4 cellular contexts compared by ENCODE assay signal in genomic region chr17:61644800-61645774, GRCh38.
TF ChIP-seq lines count a peak whose summit lies in the region.

No MANE protein-coding gene starts in this region.

TF ChIP-seq in SK-N-SH, 30 proteins besides CTCF, POLR2A, EP300 and RAD21 (continues in another document):
- no peak for TF ChIP-seq FOXJ3 (CRISPR knock-in tag; IDR thresholded peaks at IDR 0.05)
- no peak for TF ChIP-seq JUND (IDR thresholded peaks at IDR 0.05)
- TF ChIP-seq ZBTB33 (IDR thresholded peaks at IDR 0.05; ENCODE audit: borderline replicate concordance, low read depth) = no peak
- no peak for TF ChIP-seq IRF3 (IDR thresholded peaks at IDR 0.05; ENCODE audit: low read depth, low read length)
- no peak for TF ChIP-seq RXRA (IDR thresholded peaks at IDR 0.05; ENCODE audit: borderline replicate concordance, low read depth)
- no peak for TF ChIP-seq ELF1 (IDR thresholded peaks at IDR 0.05)
- no peak for TF ChIP-seq USF2 (IDR thresholded peaks at IDR 0.05; ENCODE audit: borderline replicate concordance, low read depth, low read length)
- TF ChIP-seq YY1 (IDR thresholded peaks at IDR 0.05; ENCODE audit: low read depth) = no peak
- no peak for TF ChIP-seq RCOR1 (IDR thresholded peaks at IDR 0.05; ENCODE audit: low read length)
- TF ChIP-seq USF1 (IDR thresholded peaks at IDR 0.05; ENCODE audit: borderline replicate concordance, low read depth) = no peak

TF ChIP-seq in SK-N-SH treated with all-trans-retinoic acid at 6 μM for 48 hours, 23 proteins besides CTCF, POLR2A, EP300 and RAD21:
- TF ChIP-seq SNAI2 (CRISPR knock-in tag; IDR thresholded peaks at IDR 0.05) (no peak), CREB5 (CRISPR knock-in tag; IDR thresholded peaks at IDR 0.05; ENCODE audit: low read depth) (no peak), TOX (CRISPR knock-in tag; IDR thresholded peaks at IDR 0.05; ENCODE audit: borderline replicate concordance) (no peak), PATZ1 (CRISPR knock-in tag; IDR thresholded peaks at IDR 0.05; ENCODE audit: borderline replicate concordance) (no peak), RARB (CRISPR knock-in tag; IDR thresholded peaks at IDR 0.05) (no peak), ZFP30 (CRISPR knock-in tag; IDR thresholded peaks at IDR 0.05) (no peak)

TF ChIP-seq in IMR-90, 13 proteins besides CTCF, POLR2A, EP300 and RAD21:
- TF ChIP-seq USF2 (IDR thresholded peaks at IDR 0.05; ENCODE audit: low read depth, low read length) = no peak
- TF ChIP-seq SMC3 (IDR thresholded peaks at IDR 0.05; ENCODE audit: low read depth, low read length) = no peak
- no peak for TF ChIP-seq BHLHE40 (IDR thresholded peaks at IDR 0.05; ENCODE audit: low read depth, low read length)
- no peak for TF ChIP-seq ELK1 (IDR thresholded peaks at IDR 0.05; ENCODE audit: borderline replicate concordance, low read depth, low read length)
- TF ChIP-seq RFX5 (IDR thresholded peaks at IDR 0.05; ENCODE audit: low read depth, low read length) = no peak
- no peak for TF ChIP-seq NFE2L2 (IDR thresholded peaks at IDR 0.05; ENCODE audit: low read depth, low read length)
- no peak for TF ChIP-seq CHD1 (IDR thresholded peaks at IDR 0.05; ENCODE audit: low read depth, low read length)
- TF ChIP-seq MXI1 (IDR thresholded peaks at IDR 0.05; ENCODE audit: borderline replicate concordance, low read depth, low read length) = no peak
- no peak for TF ChIP-seq MAFK (IDR thresholded peaks at IDR 0.05; ENCODE audit: low read depth, low read length)
- no peak for TF ChIP-seq CEBPB (IDR thresholded peaks at IDR 0.05; ENCODE audit: low read depth, low read length)
- no peak for TF ChIP-seq RCOR1 (IDR thresholded peaks at IDR 0.05; ENCODE audit: insufficient replicate concordance, low read length)
- TF ChIP-seq FOS (IDR thresholded peaks at IDR 0.05; ENCODE audit: low read depth, low read length) = no peak
- TF ChIP-seq MAZ (IDR thresholded peaks at IDR 0.05; ENCODE audit: borderline replicate concordance, low read depth, low read length) = no peak

TF ChIP-seq in K562, 482 proteins besides CTCF, POLR2A, EP300 and RAD21:
- no peak for TF ChIP-seq FOS (IDR thresholded peaks at IDR 0.05; ENCODE audit: extremely low read depth, insufficient read length)
- peak; percentile 37; the same call in 1 of the 2 replicates for TF ChIP-seq ZNF512 (tag; IDR thresholded peaks at IDR 0.05)
- peak; percentile 92 for TF ChIP-seq EWSR1 (IDR thresholded peaks at IDR 0.05; ENCODE audit: borderline replicate concordance, low read depth, partially characterized antibody)
- no peak for TF ChIP-seq ZNF232 (CRISPR knock-in tag; IDR thresholded peaks at IDR 0.05)
- no peak for TF ChIP-seq NR2C2 (CRISPR knock-in tag; IDR thresholded peaks at IDR 0.05)
- no peak for TF ChIP-seq NR2C2 (tag; IDR thresholded peaks at IDR 0.05)
- no peak for TF ChIP-seq KDM5B (IDR thresholded peaks at IDR 0.05; ENCODE audit: insufficient replicate concordance, low read depth, low read length)
- TF ChIP-seq MCM5 (IDR thresholded peaks at IDR 0.05; ENCODE audit: low read depth) = no peak
- peak; percentile 51 for TF ChIP-seq PCBP2 (IDR thresholded peaks at IDR 0.05; ENCODE audit: low read depth, low read length, poor library complexity, severe bottlenecking)
- TF ChIP-seq ERF (CRISPR knock-in tag; IDR thresholded peaks at IDR 0.05) = no peak
- peak in 1 of 3 experiments; percentile 94; a peak in 2 of 6 replicates for TF ChIP-seq ZBTB11 (CRISPR knock-in tag; IDR thresholded peaks at IDR 0.05)
- peak in 1 of 2 experiments; percentile 87; a peak in 2 of 4 replicates for TF ChIP-seq BCLAF1 (IDR thresholded peaks at IDR 0.05; ENCODE audit: borderline replicate concordance in 1 of 2, control insufficient read depth in 1 of 2, low read depth in 2 of 2, low read length in 1 of 2)
